ENCODE assay signal across 19 cellular contexts in the genomic region with DNA sequence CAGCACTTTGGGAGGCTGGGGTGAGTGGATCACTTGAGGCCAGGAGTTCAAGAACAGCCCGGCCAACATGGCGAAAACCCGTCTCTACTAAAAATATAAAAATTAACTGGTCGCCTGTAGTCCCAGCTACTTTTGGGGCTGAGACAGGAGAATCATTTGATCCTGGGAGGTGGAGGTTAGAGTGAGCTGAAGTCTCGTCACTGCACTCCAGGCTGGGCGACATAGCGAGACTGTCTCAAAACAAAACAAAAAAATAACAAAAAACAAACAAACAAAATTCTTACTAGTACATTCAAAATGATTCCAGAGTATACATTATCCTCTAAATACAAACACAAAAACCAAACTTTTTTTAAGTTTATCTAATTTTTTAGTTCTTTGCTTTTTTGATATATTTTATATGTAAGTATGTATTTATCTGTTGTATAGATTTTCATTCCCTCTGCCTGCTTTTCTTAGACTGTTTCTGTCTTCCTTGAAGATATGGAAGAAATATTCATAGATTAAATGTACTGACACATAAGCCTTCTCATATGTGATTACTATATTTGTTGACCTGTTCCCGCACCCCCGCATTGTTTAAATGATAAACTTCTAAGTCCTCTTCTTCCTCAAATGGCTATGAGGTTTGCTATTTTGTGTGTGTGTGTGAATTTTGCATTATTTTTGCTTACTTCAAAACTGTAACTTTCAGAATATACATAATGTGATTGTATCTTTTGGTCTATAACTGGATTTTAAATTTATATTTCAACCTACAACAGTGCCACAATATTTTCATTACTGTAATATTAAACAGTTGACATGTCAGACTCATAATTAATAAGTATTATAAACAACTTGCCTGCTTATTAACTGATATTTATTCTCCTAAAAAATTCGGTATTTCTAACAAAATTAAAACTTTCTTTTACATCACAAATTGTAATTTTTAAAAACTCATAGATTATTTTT.
DNase-seq lines count a peak whose midpoint lies in the region; FAIRE-seq and TF ChIP-seq lines count a peak whose summit lies in the region.
"Had no signal": no experiment of that assay in that cellular context is flagged by ENCODE, and none has a peak within 500 bp of the region (broad histone marks: within the 10 kb centered on the region; RNA-seq: fewer than 3 reads in every experiment).

No MANE protein-coding gene starts in this region.

- no peaks in the 10 kb centered on the region for H3K9me3 ChIP-seq in kidney (ENCODE audit: control insufficient read depth in 1 of 2, low read length in 2 of 2)

- intact Hi-C loops in kidney (cut with DNase I), result no loop called here

- TF ChIP-seq CTCF in kidney (IDR thresholded peaks at IDR 0.05; ENCODE audit: borderline replicate concordance, extremely low read depth, insufficient read depth), result no peak

- FAIRE-seq in G401.6 (lab: Jason Lieb, UNC), result peak; percentile 65
- peak; percentile 74 for FAIRE-seq in TTC549 (lab: Jason Lieb, UNC)
- peak; percentile 8 for FAIRE-seq in kidney (lab: Jason Lieb, UNC)
- FAIRE-seq: D721Med, GM12878, GM19239 had no signal

- no peaks in the 10 kb centered on the region for H3K36me3 ChIP-seq in kidney (ENCODE audit: control insufficient read depth in 1 of 2, insufficient read depth in 2 of 2, low read length in 2 of 2)
- H3K36me3 ChIP-seq: BLaER1 had no signal

- DNase-seq in kidney (no peak), OCI-M1 (lab: John Stamatoyannopoulos, UW) (no peak), SHP77 (lab: John Stamatoyannopoulos, UW) (no peak)
- no peak for DNase-seq in activated CD4-positive, alpha-beta T cell treated with anti-CD3 and anti-CD28 coated beads, Interleukin-2, amount 50 U/mL, for 4 hours
- DNase-seq: CD4-positive, CD25-positive, alpha-beta regulatory T cell; CD8-positive, alpha-beta T cell; DMS 273 treated with DMSO at 0.1 percent for 48 hours; DMS53; DMS79 treated with DMSO at 0.1 percent for 48 hours; H9; HFFc6 had no signal

- H3K9ac ChIP-seq in kidney (ENCODE audit: low read length in 2 of 2), result no peak overlapping the region
- H3K9ac ChIP-seq: BLaER1 had no signal

- no peak overlapping the region for H3K4me3 ChIP-seq in kidney (ENCODE audit: low read length in 2 of 2)
- H3K4me3 ChIP-seq: BLaER1, GM12878, GM23338 had no signal

- H3K4me1 ChIP-seq in kidney (ENCODE audit: control insufficient read depth in 1 of 2, insufficient read depth in 1 of 2, low read depth in 1 of 2, low read length in 2 of 2), result no peaks in the 10 kb centered on the region
- H3K4me1 ChIP-seq: BLaER1 had no signal

- H3K27ac ChIP-seq in kidney (ENCODE audit: low read depth in 2 of 2, low read length in 2 of 2), result no peak overlapping the region
- H3K27ac ChIP-seq: BLaER1, C4-2B had no signal
